ENCODE assay signal across 28 cellular contexts in genomic region chr5:33563530-33563929, GRCh38.
"Had no signal": no experiment of that assay in that cellular context is flagged by ENCODE, and none has a peak within 500 bp of the region (broad histone marks: within the 10 kb centered on the region; RNA-seq: fewer than 3 reads in every experiment).

No MANE protein-coding gene starts in this region.

- H3K27ac Mint-ChIP-seq: dendritic cell treated with granulocyte-macrophage colony-stimulating factor and Interleukin-4, amounts not matched to agents 40 ng/mL and 50 ng/mL, for 4 days; natural killer cell; stimulated activated effector memory CD8-positive, alpha-beta T cell treated with anti-CD3 and anti-CD28 coated beads, Interleukin-12 subunit alpha, Interleukin-12 subunit beta, amount 100 ng/mL, for 72 hours had no signal

- ATAC-seq: foreskin keratinocyte; left lung; natural killer cell; psoas muscle; stimulated activated effector memory CD8-positive, alpha-beta T cell treated with anti-CD3 and anti-CD28 coated beads, Interleukin-12 subunit alpha, Interleukin-12 subunit beta, amount 100 ng/mL, for 72 hours; stimulated activated naive CD8-positive, alpha-beta T cell treated with anti-CD3 and anti-CD28 coated beads, Interleukin-15, Interleukin-2, amounts not matched to agents 100 U/mL and 50 U/mL, for 24 hours had no signal

- H2AFZ ChIP-seq: hepatocyte had no signal

- H3K9me3 ChIP-seq: colonic mucosa, esophagus muscularis mucosa, gastroesophageal sphincter, heart left ventricle, left lung, lower lobe of right lung, psoas muscle, sigmoid colon, testis, tibial artery, upper lobe of left lung had no signal

- H3K4me3 ChIP-seq: colonic mucosa, esophagus muscularis mucosa, gastroesophageal sphincter, heart left ventricle, hepatocyte, left lung, lower lobe of right lung, psoas muscle, sigmoid colon, testis, tibial artery, upper lobe of left lung had no signal

- DNase-seq: colonic mucosa; effector CD8-positive, alpha-beta T cell; foreskin keratinocyte; heart left ventricle; left cardiac atrium; left lung; lower lobe of right lung; natural killer cell; nucleus accumbens; posterior cingulate gyrus; psoas muscle; right cardiac atrium; sigmoid colon; stimulated activated CD4-positive, alpha-beta T cell treated with anti-CD3 and anti-CD28 coated beads, Interleukin-2, amount 100 ng/mL, for 24 hours; stimulated activated CD4-positive, alpha-beta T cell treated with anti-CD3 and anti-CD28 coated beads, Interleukin-4, amount 100 ng/mL, for 24 hours; stimulated activated naive CD8-positive, alpha-beta T cell treated with anti-CD3 and anti-CD28 coated beads, Interleukin-15, Interleukin-2, amounts not matched to agents 100 U/mL and 50 U/mL, for 24 hours; substantia nigra; testis; tibial artery; upper lobe of left lung had no signal

- H3K27me3 ChIP-seq: colonic mucosa, esophagus muscularis mucosa, foreskin keratinocyte, gastroesophageal sphincter, heart left ventricle, hepatocyte, left lung, sigmoid colon, testis, tibial artery, upper lobe of left lung had no signal

- H3K4me1 ChIP-seq: colonic mucosa, foreskin keratinocyte, left lung, psoas muscle had no signal

- H3K36me3 Mint-ChIP-seq: natural killer cell; stimulated activated effector memory CD8-positive, alpha-beta T cell treated with anti-CD3 and anti-CD28 coated beads, Interleukin-12 subunit alpha, Interleukin-12 subunit beta, amount 100 ng/mL, for 72 hours had no signal

- H3K4me2 ChIP-seq: hepatocyte had no signal

- H3K36me3 ChIP-seq: colonic mucosa, esophagus muscularis mucosa, gastroesophageal sphincter, heart left ventricle, left lung, lower lobe of right lung, sigmoid colon, tibial artery, upper lobe of left lung had no signal

- H3K4me3 Mint-ChIP-seq: dendritic cell treated with granulocyte-macrophage colony-stimulating factor and Interleukin-4, amounts not matched to agents 40 ng/mL and 50 ng/mL, for 4 days; natural killer cell; stimulated activated effector memory CD8-positive, alpha-beta T cell treated with anti-CD3 and anti-CD28 coated beads, Interleukin-12 subunit alpha, Interleukin-12 subunit beta, amount 100 ng/mL, for 72 hours had no signal

- H3K27ac ChIP-seq: colonic mucosa, esophagus muscularis mucosa, foreskin keratinocyte, hepatocyte, left lung, lower lobe of right lung, psoas muscle, sigmoid colon, testis, upper lobe of left lung had no signal

- H3K4me1 Mint-ChIP-seq: natural killer cell; stimulated activated effector memory CD8-positive, alpha-beta T cell treated with anti-CD3 and anti-CD28 coated beads, Interleukin-12 subunit alpha, Interleukin-12 subunit beta, amount 100 ng/mL, for 72 hours had no signal

- H3K79me2 ChIP-seq: hepatocyte had no signal

- H3K9me3 Mint-ChIP-seq: natural killer cell; stimulated activated effector memory CD8-positive, alpha-beta T cell treated with anti-CD3 and anti-CD28 coated beads, Interleukin-12 subunit alpha, Interleukin-12 subunit beta, amount 100 ng/mL, for 72 hours had no signal

- H3K27me3 Mint-ChIP-seq: dendritic cell treated with granulocyte-macrophage colony-stimulating factor and Interleukin-4, amounts not matched to agents 40 ng/mL and 50 ng/mL, for 4 days had no signal

- FAIRE-seq: endothelial cell of umbilical vein, islet of Langerhans, urothelium cell line had no signal
